In genomic region chr2:223957092-223957851, GRCh38 we compare ENCODE assay signal across 8 cellular contexts. TPM values are rescaled to one million over a fixed set of nuclear protein-coding genes. Genes with fewer than 3 reads are reported as not detected.
A peak's percentile ranks its signal among the peaks of the same experiment; 100 is the strongest.
DNase-seq lines count a peak whose midpoint lies in the region; ATAC-seq and TF ChIP-seq lines count a peak whose summit lies in the region.

MRPL44 (plus strand) TSS chr2:223957463; CDS start chr2:223957473, 10 bp downstream.

- TF ChIP-seq POLR2A in GM19193 (IDR thresholded peaks at IDR 0.05; ENCODE audit: extremely low read depth, insufficient read depth, insufficient read length) = peak; percentile 78

- H3K27ac ChIP-seq in cingulate gyrus (ENCODE audit: low read depth, low read length) = peak within 1 kb of the TSS; percentile 73

- H3K27me3 ChIP-seq in kidney epithelial cell (ENCODE audit: control insufficient read depth, insufficient read depth, low read length) = no peaks in the 10 kb centered on the region

- no peaks in the 10 kb centered on the region for H3K9me3 Mint-ChIP-seq in activated CD4-positive, alpha-beta T cell treated with anti-CD3 and anti-CD28 coated beads for 36 hours (ENCODE audit: low read depth)

- H3K36me3 Mint-ChIP-seq in activated CD4-positive, alpha-beta T cell treated with anti-CD3 and anti-CD28 coated beads for 36 hours (ENCODE audit: low read depth) = peaks cover 29% of the 10 kb centered on the region

- POLR2A ChIA-PET in activated CD4-positive, alpha-beta T cell treated with anti-CD3 and anti-CD28 coated beads for 36 hours (lab: Charles Lee) = interaction anchor here (0.6 kb wide), 1 partner anchor 196 kb away, joined by 3 read pairs; no protein-coding TSS in a partner anchor

- H3K27ac Mint-ChIP-seq in activated CD4-positive, alpha-beta T cell treated with anti-CD3 and anti-CD28 coated beads for 36 hours = peak within 1 kb of the TSS; percentile 92

- H3K27me3 Mint-ChIP-seq in activated CD4-positive, alpha-beta T cell treated with anti-CD3 and anti-CD28 coated beads for 36 hours = no peaks in the 10 kb centered on the region

- no peaks in the 10 kb centered on the region for H3K36me3 ChIP-seq in kidney epithelial cell (ENCODE audit: control insufficient read depth, insufficient read depth, low read length)

- DNase-seq in AML-193 (lab: John Stamatoyannopoulos, UW) = peak; percentile 94 to 97
- DNase-seq in NCI-H524 (lab: John Stamatoyannopoulos, UW) = peak; percentile 75 to 91
- peak; percentile 98 for DNase-seq in activated CD4-positive, alpha-beta T cell treated with anti-CD3 and anti-CD28 coated beads for 36 hours
- DNase-seq in kidney epithelial cell (ENCODE audit: low read depth) = peak; percentile 60
- peak; percentile 90 to 98 for DNase-seq in stimulated activated CD4-positive, alpha-beta T cell treated with anti-CD3 and anti-CD28 coated beads, Interleukin-1b, Interleukin-23, amount 100 ng/mL, for 1 hour (ENCODE audit: low read depth in 2 of 2)

- H3K4me1 Mint-ChIP-seq in activated CD4-positive, alpha-beta T cell treated with anti-CD3 and anti-CD28 coated beads for 36 hours = peaks cover 74% of the 10 kb centered on the region

- no peak for TF ChIP-seq CTCF in kidney epithelial cell (IDR thresholded peaks at IDR 0.05; ENCODE audit: insufficient read depth, low read length, poor library complexity, severe bottlenecking)

- peak within 1 kb of the TSS; percentile 98 for H3K4me3 ChIP-seq in kidney epithelial cell (ENCODE audit: low read depth, low read length)

- H3K4me3 Mint-ChIP-seq in activated CD4-positive, alpha-beta T cell treated with anti-CD3 and anti-CD28 coated beads for 36 hours = peak within 1 kb of the TSS; percentile 94

- CTCF ChIA-PET in activated CD4-positive, alpha-beta T cell treated with anti-CD3 and anti-CD28 coated beads for 36 hours (lab: Charles Lee) = interaction anchor here (1.0 to 1.8 kb wide), 4 partner anchors 11 to 16 kb away, joined by 3 to 18 read pairs (median 3); no protein-coding TSS in a partner anchor

- intact Hi-C loops in activated CD4-positive, alpha-beta T cell treated with anti-CD3 and anti-CD28 coated beads for 36 hours (cut with DNase I, micrococcal nuclease) = loop anchor here (1.0 to 5.0 kb wide), 10 partner anchors 12 to 630 kb away; partner anchors contain the start of genes CUL3 (in 2 of the 2), WDFY1 (in 2 of the 2), AP1S3 (in 1 of the 2) and SERPINE2 (in 1 of the 2)

- ATAC-seq in HG03439 (IDR thresholded peaks at IDR 0.05; ENCODE audit: unreplicated experiment) = peak; percentile 87
- ATAC-seq in activated CD4-positive, alpha-beta T cell treated with anti-CD3 and anti-CD28 coated beads for 36 hours = peak; percentile 97

RNA-seq across cellular contexts. Expression of gene MRPL44, which starts in this region (rescaled TPM):
- total RNA-seq in activated CD4-positive, alpha-beta T cell treated with anti-CD3 and anti-CD28 coated beads for 36 hours = 10 to 100 TPM; 37.5 to 39.7 TPM
- total RNA-seq in kidney epithelial cell = 53.5 and 62.2 TPM in 2 replicates

Comparison
In these comparisons a context has a peak if more than half of its experiments do, and no peak if none do; other contexts are left out.
1. Peak in every context shown above with its lines: DNase-seq, ATAC-seq, H3K4me3 ChIP-seq and H3K27ac ChIP-seq.